9 cellular contexts compared by ENCODE assay signal in the genomic region with DNA sequence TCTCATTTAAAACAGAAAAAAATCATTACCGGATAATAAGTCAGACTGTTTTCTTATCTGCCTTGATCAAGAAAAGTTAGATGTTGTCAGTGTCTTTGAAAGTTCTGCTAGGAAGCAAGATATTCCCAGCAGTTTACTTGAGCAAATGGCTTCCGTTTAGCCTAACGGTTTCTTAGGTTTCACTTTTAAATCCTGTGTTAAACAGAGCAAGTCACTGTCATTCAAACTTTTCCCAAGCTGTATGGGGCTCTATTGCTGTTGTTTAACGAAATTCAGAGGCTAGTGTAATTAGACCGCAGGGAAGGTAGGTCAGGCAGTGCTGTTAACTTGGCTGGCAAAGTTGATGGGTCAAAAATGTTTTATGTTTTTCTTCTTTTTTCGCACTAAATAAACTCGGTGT.
A peak's percentile ranks its signal among the peaks of the same experiment; 100 is the strongest.
DNase-seq lines count a peak whose midpoint lies in the region; TF ChIP-seq lines count a peak whose summit lies in the region.
"Had no signal": no experiment of that assay in that cellular context is flagged by ENCODE, and none has a peak within 500 bp of the region (broad histone marks: within the 10 kb centered on the region; RNA-seq: fewer than 3 reads in every experiment).

No MANE protein-coding gene starts in this region.

- CTCF ChIA-PET in MCF 10A (lab: Yijun Ruan, JAX), result interaction anchor here (0.6 kb wide), 1 partner anchor 178 kb away, joined by 3 read pairs; no protein-coding TSS in a partner anchor

- peaks cover 19% of the 10 kb centered on the region for H3K4me1 Mint-ChIP-seq in CD14-positive monocyte
- H3K4me1 Mint-ChIP-seq in MCF 10A (ENCODE audit: insufficient read depth, unreplicated experiment), result no peaks in the 10 kb centered on the region
- peaks cover 8% of the 10 kb centered on the region for H3K4me1 Mint-ChIP-seq in neural crest cell

- TF ChIP-seq CTCF in CD14-positive monocyte (IDR thresholded peaks at IDR 0.05) (no peak), MCF 10A (IDR thresholded peaks at IDR 0.05; ENCODE audit: unreplicated experiment) (no peak), neural crest cell (conservative IDR thresholded peaks at IDR 0.05) (no peak)

- DNase-seq in CD14-positive monocyte (ENCODE audit: low spot score) (no peak), M059J (ENCODE audit: low read depth) (peak; percentile 58), MCF 10A (ENCODE audit: unreplicated experiment) (no peak), neural crest cell (ENCODE audit: low read depth, low spot score) (no peak), RKO (ENCODE audit: low spot score) (no peak), germinal center (ENCODE audit: low spot score) (no peak), HCEC 1CT (no peak), NCI-H2029 treated with DMSO at 0.1 percent for 48 hours (lab: John Stamatoyannopoulos, UW) (no peak)
- DNase-seq: NCI-H69 had no signal

- POLR2A ChIA-PET in MCF 10A (lab: Yijun Ruan, JAX), result no interaction called here

- BruUV-seq in MCF 10A (replicated peaks; lab: Mats Ljungman, UMichigan), result no TSS peak

- no peak overlapping the region for H3K27ac Mint-ChIP-seq in CD14-positive monocyte
- peak overlapping the region; percentile 50 for H3K27ac Mint-ChIP-seq in MCF 10A (ENCODE audit: low read depth, unreplicated experiment)
- H3K27ac Mint-ChIP-seq in neural crest cell (ENCODE audit: unreplicated experiment), result peak overlapping the region; percentile 5

- no peaks in the 10 kb centered on the region for H3K36me3 Mint-ChIP-seq in CD14-positive monocyte
- no peaks in the 10 kb centered on the region for H3K36me3 Mint-ChIP-seq in MCF 10A (ENCODE audit: insufficient read depth, unreplicated experiment)
- H3K36me3 Mint-ChIP-seq in neural crest cell (ENCODE audit: low read depth), result no peaks in the 10 kb centered on the region

- H3K4me3 Mint-ChIP-seq in CD14-positive monocyte, result peak overlapping the region; percentile 42 to 79
- H3K4me3 Mint-ChIP-seq in MCF 10A (ENCODE audit: unreplicated experiment), result no peak overlapping the region
- no peak overlapping the region for H3K4me3 Mint-ChIP-seq in neural crest cell

- H3K9me3 Mint-ChIP-seq in CD14-positive monocyte (peaks cover 0 to 10% (median 3%) of the 10 kb centered on the region in 7 donors), MCF 10A (ENCODE audit: unreplicated experiment) (no peaks in the 10 kb centered on the region), neural crest cell (peaks cover 2% of the 10 kb centered on the region)

- peaks cover 0 to 2% (median 0%) of the 10 kb centered on the region in 3 donors for H3K27me3 Mint-ChIP-seq in CD14-positive monocyte (ENCODE audit: low read depth in 3 of 3)
- no peaks in the 10 kb centered on the region for H3K27me3 Mint-ChIP-seq in MCF 10A (ENCODE audit: insufficient read depth, unreplicated experiment)
- no peaks in the 10 kb centered on the region for H3K27me3 Mint-ChIP-seq in neural crest cell (ENCODE audit: low read depth)

- intact Hi-C loops in CD14-positive monocyte (cut with micrococcal nuclease), result no loop called here
- intact Hi-C loops in MCF 10A (cut with micrococcal nuclease), result no loop called here

Comparison
In these comparisons a context has a peak if more than half of its experiments do, and no peak if none do; other contexts are left out.
1. H3K27ac Mint-ChIP-seq: peak in MCF 10A (single experiment) and neural crest cell (single experiment); none in CD14-positive monocyte (0 of 7).
2. H3K4me3 Mint-ChIP-seq: peak in CD14-positive monocyte (2 of 2); none in MCF 10A (single experiment) and neural crest cell (single experiment).